1 cellular context compared by ENCODE assay signal in the genomic region with DNA sequence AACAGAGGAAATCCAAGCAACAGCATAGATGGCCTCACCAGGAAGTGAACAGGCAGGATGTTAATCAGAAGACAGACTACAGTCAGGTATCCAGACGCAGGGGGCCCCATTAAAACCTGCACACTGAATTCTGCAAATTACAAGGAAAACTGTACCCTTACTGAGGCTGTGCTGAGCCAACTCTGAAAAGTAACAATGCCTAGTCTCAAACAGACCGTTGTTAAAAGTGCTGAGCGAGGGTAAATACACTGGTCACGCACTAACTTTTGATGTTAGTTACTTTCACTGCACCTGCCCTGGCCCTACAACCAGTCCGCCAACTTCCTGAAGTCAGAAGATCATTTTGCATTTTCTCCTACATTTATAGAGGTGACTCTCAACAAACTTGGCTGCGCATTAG.
TF ChIP-seq lines count a peak whose summit lies in the region.

No MANE protein-coding gene starts in this region.

TF ChIP-seq in GM12878, 131 proteins besides CTCF, POLR2A, EP300 and RAD21 (continued from another document):
- peak; percentile 16; the same call in 1 of the 2 replicates for TF ChIP-seq TAF1 (IDR thresholded peaks at IDR 0.05; ENCODE audit: borderline replicate concordance, low read depth, low read length)
- TF ChIP-seq ZZZ3 (IDR thresholded peaks at IDR 0.05; ENCODE audit: control insufficient read depth, insufficient read length, low read depth): no peak
